Comparison of ENCODE assay signal across 15 cellular contexts in genomic region chr3:42610978-42611377, GRCh38. TPM values are rescaled to one million over a fixed set of nuclear protein-coding genes. Genes with fewer than 3 reads are reported as not detected.
DNase-seq lines count a peak whose midpoint lies in the region; ATAC-seq and TF ChIP-seq lines count a peak whose summit lies in the region.
"Had no signal": no experiment of that assay in that cellular context is flagged by ENCODE, and none has a peak within 500 bp of the region (broad histone marks: within the 10 kb centered on the region; RNA-seq: fewer than 3 reads in every experiment).

No MANE protein-coding gene starts in this region.

- WGBS in psoas muscle, 3 donors, result 65 to 84% (median 81%) methylated on average over 1 of the region's 1 CpG

- H3K27me3 ChIP-seq in DOHH2 (ENCODE audit: control insufficient read depth, low read length), result no peaks in the 10 kb centered on the region
- H3K27me3 ChIP-seq in SU-DHL-6 (ENCODE audit: low read length), result no peaks in the 10 kb centered on the region
- no peaks in the 10 kb centered on the region for H3K27me3 ChIP-seq in effector memory CD4-positive, alpha-beta T cell (replicated peaks; ENCODE audit: control insufficient read depth, insufficient read depth, low read length, poor library complexity, severe bottlenecking)
- H3K27me3 ChIP-seq in psoas muscle (ENCODE audit: insufficient read depth in 3 of 3, low read length in 2 of 3), result no peaks in the 10 kb centered on the region
- H3K27me3 ChIP-seq in MM.1S (replicated peaks; ENCODE audit: insufficient read depth, low read length), result no peaks in the 10 kb centered on the region
- H3K27me3 ChIP-seq: hepatocyte, pancreas had no signal

- H3K9me2 ChIP-seq in DOHH2 (replicated peaks; ENCODE audit: control insufficient read depth, low read length), result no peaks in the 10 kb centered on the region
- no peaks in the 10 kb centered on the region for H3K9me2 ChIP-seq in SU-DHL-6 (replicated peaks; ENCODE audit: insufficient read depth, low read length)
- no peaks in the 10 kb centered on the region for H3K9me2 ChIP-seq in MM.1S (replicated peaks; ENCODE audit: insufficient read depth, low read length)

- H3F3A ChIP-seq in DOHH2 (ENCODE audit: control insufficient read depth, insufficient read depth) (peaks cover 18% of the 10 kb centered on the region), SU-DHL-6 (ENCODE audit: insufficient read depth) (peaks cover 12% of the 10 kb centered on the region; the same call in 1 of the 2 replicates), MM.1S (ENCODE audit: insufficient read depth, low read length) (no peaks in the 10 kb centered on the region)

- no peak for DNase-seq in effector memory CD4-positive, alpha-beta T cell
- no peak for DNase-seq in psoas muscle
- no peak for DNase-seq in MM.1S
- DNase-seq in HuH-7.5 (ENCODE audit: low spot score), result no peak
- no peak for DNase-seq in retina
- DNase-seq: activated B cell treated with CpG ODN at 0.5 μM for 24 hours; effector CD4-positive, alpha-beta T cell; NCI-H1092; NCI-H510A; pancreas; stimulated activated CD4-positive, alpha-beta T cell treated with anti-CD3 and anti-CD28 coated beads, Interleukin-2, amount 100 ng/mL, for 48 hours had no signal

- peaks cover 52% of the 10 kb centered on the region for H3K4me1 ChIP-seq in DOHH2 (ENCODE audit: control insufficient read depth, low read length)
- H3K4me1 ChIP-seq in effector memory CD4-positive, alpha-beta T cell (ENCODE audit: control insufficient read depth, insufficient read depth, low read length, poor library complexity, severe bottlenecking), result peaks cover 18% of the 10 kb centered on the region
- H3K4me1 ChIP-seq in psoas muscle, result peaks cover 31% of the 10 kb centered on the region
- no peaks in the 10 kb centered on the region for H3K4me1 ChIP-seq in MM.1S (ENCODE audit: low read length)

- H3K4me2 ChIP-seq in DOHH2 (ENCODE audit: low read length) (peak overlapping the region; percentile 46), SU-DHL-6 (ENCODE audit: low read depth, low read length, poor library complexity, severe bottlenecking) (no peak overlapping the region), MM.1S (ENCODE audit: low read depth, low read length) (no peak overlapping the region)
- H3K4me2 ChIP-seq: hepatocyte had no signal

- H4K20me1 ChIP-seq in DOHH2 (ENCODE audit: control insufficient read depth, insufficient read depth, low read depth, low read length), result peaks cover 12% of the 10 kb centered on the region
- H4K20me1 ChIP-seq in SU-DHL-6 (ENCODE audit: low read depth, low read length), result peaks cover 28% of the 10 kb centered on the region; the same call in 1 of the 2 replicates
- peaks cover 18% of the 10 kb centered on the region; the same call in 1 of the 2 replicates for H4K20me1 ChIP-seq in MM.1S (ENCODE audit: insufficient read depth, low read length)

- no peak for ATAC-seq in psoas muscle

- H3K36me3 ChIP-seq in DOHH2 (ENCODE audit: control insufficient read depth, low read length) (peaks cover 69% of the 10 kb centered on the region), SU-DHL-6 (ENCODE audit: low read length) (peaks cover 4% of the 10 kb centered on the region; the same call in 1 of the 2 replicates), psoas muscle (ENCODE audit: insufficient read depth in 1 of 2, low read depth in 1 of 2) (no peaks in the 10 kb centered on the region), MM.1S (replicated peaks; ENCODE audit: insufficient read depth, low read length) (no peaks in the 10 kb centered on the region; the same call in 1 of the 2 replicates)
- peaks cover 2% of the 10 kb centered on the region for H3K36me3 ChIP-seq in effector memory CD4-positive, alpha-beta T cell (ENCODE audit: control insufficient read depth, insufficient read depth, low read length)
- H3K36me3 ChIP-seq: pancreas had no signal

- intact Hi-C loops in psoas muscle (cut with DNase I), result no loop called here

- H2AFZ ChIP-seq in SU-DHL-6 (ENCODE audit: low read depth, low read length, severe bottlenecking), result no peak overlapping the region
- no peak overlapping the region for H2AFZ ChIP-seq in MM.1S (ENCODE audit: low read length)
- H2AFZ ChIP-seq: hepatocyte had no signal

- TF ChIP-seq CTCF in DOHH2 (IDR thresholded peaks at IDR 0.05; ENCODE audit: low read depth, low read length, poor library complexity, severe bottlenecking) (no peak), SU-DHL-6 (IDR thresholded peaks at IDR 0.05; ENCODE audit: insufficient read depth, low read length, poor library complexity, severe bottlenecking) (no peak), psoas muscle (IDR thresholded peaks at IDR 0.05) (no peak), MM.1S (IDR thresholded peaks at IDR 0.05; ENCODE audit: low read length) (no peak)

- H3K4me3 ChIP-seq in DOHH2 (ENCODE audit: low read length) (no peak overlapping the region), SU-DHL-6 (ENCODE audit: insufficient read depth, low read length, poor library complexity, severe bottlenecking) (no peak overlapping the region), psoas muscle (no peak overlapping the region), MM.1S (ENCODE audit: low read length) (no peak overlapping the region)
- H3K4me3 ChIP-seq in effector memory CD4-positive, alpha-beta T cell (ENCODE audit: insufficient read depth, low read depth, low read length, poor library complexity, severe bottlenecking), result no peak overlapping the region
- H3K4me3 ChIP-seq: hepatocyte, pancreas had no signal

- peaks cover 100% of the 10 kb centered on the region for H3K79me2 ChIP-seq in DOHH2 (ENCODE audit: control insufficient read depth, low read length)
- H3K79me2 ChIP-seq in SU-DHL-6 (ENCODE audit: insufficient read depth, low read length), result peaks cover 100% of the 10 kb centered on the region
- peaks cover 98% of the 10 kb centered on the region for H3K79me2 ChIP-seq in MM.1S (ENCODE audit: low read length)

- H3K9me3 ChIP-seq in DOHH2 (ENCODE audit: control insufficient read depth, insufficient read depth, low read length) (no peaks in the 10 kb centered on the region), SU-DHL-6 (ENCODE audit: insufficient read depth, low read length) (no peaks in the 10 kb centered on the region), psoas muscle (no peaks in the 10 kb centered on the region), MM.1S (replicated peaks; ENCODE audit: insufficient read depth, low read length) (no peaks in the 10 kb centered on the region)
- no peaks in the 10 kb centered on the region for H3K9me3 ChIP-seq in effector memory CD4-positive, alpha-beta T cell (ENCODE audit: control insufficient read depth, low read length)
- H3K9me3 ChIP-seq: pancreas had no signal

- no peak overlapping the region for H3K27ac ChIP-seq in DOHH2 (ENCODE audit: low read depth, low read length)
- H3K27ac ChIP-seq in SU-DHL-6 (ENCODE audit: low read depth, low read length), result peak overlapping the region; percentile 12; the same call in 1 of the 2 replicates
- peak overlapping the region; percentile 21 for H3K27ac ChIP-seq in effector memory CD4-positive, alpha-beta T cell (ENCODE audit: insufficient read depth, low read length, poor library complexity, severe bottlenecking)
- H3K27ac ChIP-seq in psoas muscle, result peak overlapping the region; percentile 51
- no peak overlapping the region for H3K27ac ChIP-seq in MM.1S (ENCODE audit: low read length)
- H3K27ac ChIP-seq: hepatocyte, RWPE1 had no signal

- H3K9ac ChIP-seq in SU-DHL-6 (ENCODE audit: low read length) (no peak overlapping the region), MM.1S (ENCODE audit: low read length) (no peak overlapping the region)

RNA-seq across cellular contexts. Expression of gene NKTR, which starts 10.5 kb away (rescaled TPM):
- 10 to 100 TPM; 12.9 to 23.0 (median 17.6) TPM for total RNA-seq in psoas muscle
- 10 to 100 TPM in 2 of 3 donors, 1 to 10 TPM in 1; 9.0 to 14.1 (median 11.1) TPM for polyA plus RNA-seq in psoas muscle

RNA-seq across cellular contexts. Expression of gene SS18L2, which starts 20.3 kb away (rescaled TPM):
- 10 to 100 TPM in 1 of 4 donors, 1 to 10 TPM in 3; 8.2 to 11.2 (median 9.5) TPM for total RNA-seq in psoas muscle
- polyA plus RNA-seq in psoas muscle, result 10 to 100 TPM; 16.8 to 31.6 (median 20.1) TPM

RNA-seq across cellular contexts. Expression of gene SEC22C, which starts 29.2 kb away (rescaled TPM):
- total RNA-seq in psoas muscle, result 10 to 100 TPM; 13.0 to 31.0 (median 15.5) TPM
- 10 to 100 TPM; 11.2 to 46.8 (median 15.5) TPM for polyA plus RNA-seq in psoas muscle

RNA-seq across cellular contexts. Expression of gene ZBTB47, which starts 42.5 kb away (rescaled TPM):
- total RNA-seq in psoas muscle, result 100 to 1,000 TPM in 2 of 4 donors, 10 to 100 TPM in 2; 87.2 to 151 (median 110) TPM
- polyA plus RNA-seq in psoas muscle, result 10 to 100 TPM; 41.6 to 90.3 (median 72.6) TPM

Comparison
In these comparisons a context has a peak if more than half of its experiments do, and no peak if none do; other contexts are left out.
1. H3K27ac ChIP-seq: peak in SU-DHL-6 (single experiment), effector memory CD4-positive, alpha-beta T cell (single experiment) and psoas muscle (single experiment); none in DOHH2 (single experiment) and MM.1S (single experiment).